ENCODE assay signal across 1 cellular context in the genomic region with DNA sequence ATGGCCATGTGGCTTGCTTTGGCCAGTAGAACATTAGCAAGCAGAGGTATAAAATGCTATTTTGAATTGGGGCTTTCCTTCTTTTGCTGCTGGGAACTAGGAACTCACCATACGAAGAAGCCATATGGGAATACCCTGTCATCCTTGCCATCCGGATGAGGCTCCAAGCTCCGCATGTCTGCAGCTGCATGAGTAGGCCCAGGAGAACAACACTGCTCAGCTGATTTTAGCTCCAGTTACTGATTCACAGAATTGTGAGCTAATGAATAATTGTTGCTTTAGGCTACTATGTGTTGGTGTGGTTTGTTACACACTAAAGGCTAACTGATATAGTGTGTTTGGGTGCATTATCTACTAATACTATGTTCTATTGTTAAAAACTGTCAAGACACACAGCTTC.
TF ChIP-seq lines count a peak whose summit lies in the region.

No MANE protein-coding gene starts in this region.

TF ChIP-seq in A549, 52 proteins besides CTCF, POLR2A, EP300 and RAD21 (continued from another document):
- TF ChIP-seq, protein P1, sequence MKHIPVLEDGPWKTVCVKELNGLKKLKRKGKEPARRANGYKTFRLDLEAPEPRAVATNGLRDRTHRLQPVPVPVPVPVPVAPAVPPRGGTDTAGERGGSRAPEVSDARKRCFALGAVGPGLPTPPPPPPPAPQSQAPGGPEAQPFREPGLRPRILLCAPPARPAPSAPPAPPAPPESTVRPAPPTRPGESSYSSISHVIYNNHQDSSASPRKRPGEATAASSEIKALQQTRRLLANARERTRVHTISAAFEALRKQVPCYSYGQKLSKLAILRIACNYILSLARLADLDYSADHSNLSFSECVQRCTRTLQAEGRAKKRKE (CRISPR knock-in tag; IDR thresholded peaks at IDR 0.05; ENCODE audit: low read depth), result no peak
- TF ChIP-seq, protein P2, sequence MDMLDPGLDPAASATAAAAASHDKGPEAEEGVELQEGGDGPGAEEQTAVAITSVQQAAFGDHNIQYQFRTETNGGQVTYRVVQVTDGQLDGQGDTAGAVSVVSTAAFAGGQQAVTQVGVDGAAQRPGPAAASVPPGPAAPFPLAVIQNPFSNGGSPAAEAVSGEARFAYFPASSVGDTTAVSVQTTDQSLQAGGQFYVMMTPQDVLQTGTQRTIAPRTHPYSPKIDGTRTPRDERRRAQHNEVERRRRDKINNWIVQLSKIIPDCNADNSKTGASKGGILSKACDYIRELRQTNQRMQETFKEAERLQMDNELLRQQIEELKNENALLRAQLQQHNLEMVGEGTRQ (IDR thresholded peaks at IDR 0.05), result no peak
- TF ChIP-seq MAFK (IDR thresholded peaks at IDR 0.05; ENCODE audit: partially characterized antibody), result peak; percentile 43
TF ChIP-seq in A549: peak in this region for 2.
